ENCODE assay signal across 16 cellular contexts in genomic region chr12:114780746-114781399, GRCh38.
"Had no signal": no experiment of that assay in that cellular context is flagged by ENCODE, and none has a peak within 500 bp of the region (broad histone marks: within the 10 kb centered on the region; RNA-seq: fewer than 3 reads in every experiment).

No MANE protein-coding gene starts in this region.

- H3K9me3 ChIP-seq: adrenal gland, esophagus squamous epithelium, right atrium auricular region, thyroid gland had no signal

- H3K36me3 ChIP-seq: adrenal gland, esophagus squamous epithelium, right atrium auricular region, thyroid gland had no signal

- H3K27me3 ChIP-seq: adrenal gland, esophagus squamous epithelium, right atrium auricular region, thyroid gland had no signal

- H3K27ac ChIP-seq: adrenal gland, esophagus squamous epithelium, right atrium auricular region, thyroid gland had no signal

- H3K4me3 ChIP-seq: adrenal gland, esophagus squamous epithelium, right atrium auricular region, thyroid gland had no signal

- ATAC-seq: left cardiac atrium, T-cell had no signal

- DNase-seq: activated CD4-positive, alpha-beta T cell treated with anti-CD3 and anti-CD28 coated beads, Interleukin-2, amount 10 ng/mL, durations not matched to agents 7 days and 5 days; activated CD4-positive, CD25-positive, alpha-beta regulatory T cell; activated CD8-positive, alpha-beta memory T cell treated with anti-CD3 and anti-CD28 coated beads for 24 hours; activated gamma-delta T cell; adrenal gland; effector CD8-positive, alpha-beta T cell; esophagus squamous epithelium; left cardiac atrium; nephron progenitor cell; stimulated activated CD4-positive, alpha-beta T cell treated with anti-CD3 and anti-CD28 coated beads, Interleukin-2, amount 100 ng/mL, for 24 hours; stimulated activated naive CD4-positive, alpha-beta T cell treated with Interleukin-2 at 50 U/mL for 16 hours; T-cell; thyroid gland had no signal

- H3K4me1 ChIP-seq: esophagus squamous epithelium, right atrium auricular region, thyroid gland had no signal

- FAIRE-seq: endothelial cell of umbilical vein, urothelium cell line had no signal
